In the genomic region with DNA sequence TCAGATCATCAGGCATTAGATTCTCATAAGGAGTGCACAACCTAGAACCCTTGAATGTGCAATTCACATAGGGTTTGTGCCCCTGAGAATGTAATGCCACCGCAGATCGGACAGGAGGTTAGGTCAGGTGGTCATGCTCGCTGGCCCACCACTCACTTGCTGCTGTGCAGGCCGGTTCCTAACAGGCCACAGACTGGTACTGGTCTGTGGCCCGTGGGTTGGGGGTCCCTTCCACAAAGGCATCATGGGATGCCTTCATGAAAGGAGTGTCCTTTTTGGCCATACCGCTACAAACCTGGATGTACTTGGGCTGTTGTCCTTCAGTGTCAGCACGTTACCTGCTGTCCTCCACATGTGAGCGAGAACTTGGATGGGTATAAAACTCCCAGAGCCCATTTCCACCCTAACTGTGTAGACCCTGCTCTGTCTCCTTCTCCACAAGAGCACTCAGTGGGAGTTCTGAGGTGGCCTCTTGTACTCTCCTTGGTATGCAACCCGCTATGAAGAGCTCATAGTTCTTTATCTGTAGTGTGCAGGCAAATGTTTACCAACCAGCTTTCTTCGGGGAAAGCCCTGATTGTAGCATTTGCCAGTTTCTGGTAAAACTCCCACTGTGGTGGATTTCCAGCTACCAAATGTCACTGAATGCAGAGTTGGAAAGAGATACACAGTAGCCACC, we compare ENCODE assay signal across 19 cellular contexts. TPM values are rescaled to one million over a fixed set of nuclear protein-coding genes. Genes with fewer than 3 reads are reported as not detected.
DNase-seq lines count a peak whose midpoint lies in the region; ATAC-seq lines count a peak whose summit lies in the region.
"Had no signal": no experiment of that assay in that cellular context is flagged by ENCODE, and none has a peak within 500 bp of the region (broad histone marks: within the 10 kb centered on the region; RNA-seq: fewer than 3 reads in every experiment).

No MANE protein-coding gene starts in this region.

- no peak for ATAC-seq in sciatic nerve
- ATAC-seq: GM12878, Panc1 had no signal

- DNase-seq in activated effector memory CD4-positive, alpha-beta T cell treated with anti-CD3 and anti-CD28 coated beads, Interleukin-2, amount 50 U/mL, for 16 hours = peak; percentile 48
- no peak for DNase-seq in activated effector memory CD4-positive, alpha-beta T cell treated with Interleukin-2 at 50 U/mL for 16 hours
- peak; percentile 35 for DNase-seq in islet precursor cell
- peak; percentile 27 for DNase-seq in sciatic nerve (ENCODE audit: low spot score)
- peak; percentile 19 for DNase-seq in ureter (ENCODE audit: low spot score)
- no peak for DNase-seq in HUDEP-2 (lab: John Stamatoyannopoulos, UW; ENCODE audit: unreplicated experiment in 76 of 76)
- no peak for DNase-seq in activated CD4-positive, CD25-positive, alpha-beta regulatory T cell treated with anti-CD3 and anti-CD28 coated beads, Interleukin-2, amount 50 U/mL, for 72 hours
- DNase-seq: CD4-positive, alpha-beta memory T cell; DMS 273 treated with DMSO at 0.1 percent for 48 hours; DMS79 treated with DMSO at 0.1 percent for 48 hours; Kasumi-1; NCI-H1417; NCI-H1694 treated with DMSO at 0.1 percent for 48 hours; NCI-H2081 treated with DMSO at 0.1 percent for 48 hours; NCI-H2171 treated with DMSO at 0.1 percent for 48 hours; NCI-H524 treated with DMSO at 0.1 percent for 48 hours; NCI-H82 had no signal

- intact Hi-C loops in sciatic nerve (cut with DNase I) = no loop called here

RNA-seq across cellular contexts. Expression of a gene that starts 41.7 kb away (rescaled TPM):
- total RNA-seq in sciatic nerve = 10.2 TPM
- 23.0 TPM for total RNA-seq in ureter

RNA-seq across cellular contexts. Expression of a gene that starts 59.6 kb away (rescaled TPM):
- total RNA-seq in sciatic nerve = 14.1 TPM
- total RNA-seq in ureter = 7.1 TPM

Comparison
In these comparisons a context has a peak if more than half of its experiments do, and no peak if none do; other contexts are left out.
1. DNase-seq: peak in activated effector memory CD4-positive, alpha-beta T cell treated with anti-CD3 and anti-CD28 coated beads, Interleukin-2, amount 50 U/mL, for 16 hours (single experiment), islet precursor cell (single experiment), sciatic nerve (single experiment) and ureter (single experiment); none in activated effector memory CD4-positive, alpha-beta T cell treated with Interleukin-2 at 50 U/mL for 16 hours (single experiment), HUDEP-2 (0 of 76) and activated CD4-positive, CD25-positive, alpha-beta regulatory T cell treated with anti-CD3 and anti-CD28 coated beads, Interleukin-2, amount 50 U/mL, for 72 hours (single experiment).